Comparison of ENCODE assay signal across 11 cellular contexts in the genomic region with DNA sequence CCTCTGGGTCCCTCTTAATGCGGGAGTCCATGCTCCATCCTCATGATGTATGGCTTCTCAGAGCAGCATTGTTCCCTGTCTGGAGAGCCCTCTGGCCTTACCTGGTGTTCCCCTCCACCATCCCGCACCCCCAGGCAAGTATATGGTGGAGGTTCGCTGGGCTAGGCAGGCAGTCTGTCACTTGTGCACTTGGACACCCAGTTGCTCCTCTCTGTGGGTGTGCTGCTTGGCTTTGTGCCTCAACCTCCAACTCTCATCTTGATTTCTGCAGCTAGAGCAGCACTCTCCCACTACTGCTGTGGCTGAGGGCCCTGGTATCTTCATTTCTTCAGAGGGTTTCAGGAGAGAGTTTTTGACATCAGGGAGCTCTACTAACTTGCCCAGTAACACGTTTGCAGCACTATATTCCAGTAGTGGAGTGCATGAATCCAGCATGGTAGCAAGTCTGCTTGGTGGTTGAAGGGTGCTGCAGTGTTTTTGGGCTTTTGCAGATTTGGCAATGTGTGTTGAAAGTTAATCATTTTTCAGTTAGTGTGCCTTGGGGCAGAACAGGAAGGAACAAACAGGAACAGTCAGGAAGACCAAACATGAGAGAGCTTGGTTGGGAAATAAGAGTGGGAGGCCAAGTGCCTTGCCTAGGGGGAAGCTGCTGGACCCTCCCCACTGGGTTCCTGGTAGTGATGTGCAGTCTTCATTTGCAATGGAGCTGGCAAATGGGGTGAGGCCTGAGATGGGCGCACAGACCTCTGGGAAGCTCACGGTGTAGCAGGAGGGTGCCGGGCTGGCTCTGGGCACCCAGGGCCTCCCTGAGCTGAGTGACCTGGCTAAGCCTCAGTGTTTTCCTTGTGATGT. TPM values are rescaled to one million over a fixed set of nuclear protein-coding genes. Genes with fewer than 3 reads are reported as not detected.
A peak's percentile ranks its signal among the peaks of the same experiment; 100 is the strongest.
DNase-seq lines count a peak whose midpoint lies in the region; ATAC-seq and TF ChIP-seq lines count a peak whose summit lies in the region.
"Had no signal": no experiment of that assay in that cellular context is flagged by ENCODE, and none has a peak within 500 bp of the region (broad histone marks: within the 10 kb centered on the region; RNA-seq: fewer than 3 reads in every experiment).

No MANE protein-coding gene starts in this region.

- H3K4me1 Mint-ChIP-seq in activated naive CD8-positive, alpha-beta T cell treated with anti-CD3 and anti-CD28 coated beads, Interleukin-2, amount 50 U/mL, for 24 hours = peaks cover 98% of the 10 kb centered on the region

- WGBS in liver = 55% methylated on average over 7 of the region's 7 CpGs

- no peaks in the 10 kb centered on the region for H3K9me3 ChIP-seq in liver (ENCODE audit: control insufficient read depth in 4 of 4, low read length in 3 of 4)
- H3K9me3 ChIP-seq: psoas muscle had no signal

- H3K4me3 ChIP-seq in liver (ENCODE audit: low read depth in 1 of 3, low read length in 3 of 3) = no peak overlapping the region
- no peak overlapping the region for H3K4me3 ChIP-seq in H7 (ENCODE audit: insufficient read depth, low read depth, low read length)
- H3K4me3 ChIP-seq: psoas muscle had no signal

- TF ChIP-seq CTCF in liver (IDR thresholded peaks at IDR 0.05; ENCODE audit: low read depth, low read length, missing input control) = no peak

- peaks cover 18 to 61% (median 45%) of the 10 kb centered on the region in 4 donors for H3K4me1 ChIP-seq in liver (ENCODE audit: control insufficient read depth in 4 of 4, insufficient read depth in 4 of 4, low read length in 3 of 4)

- CTCF ChIA-PET in HEK293T (lab: Yijun Ruan, JAX) = no interaction called here

- DNase-seq in AML-193 (lab: John Stamatoyannopoulos, UW) (peak; percentile 94), Kasumi-1 (lab: John Stamatoyannopoulos, UW) (peak; percentile 93 to 96), RKO (ENCODE audit: low spot score) (no peak), HEK293T (ENCODE audit: extremely low spot score) (no peak), H7 (no peak)
- DNase-seq in activated naive CD8-positive, alpha-beta T cell treated with anti-CD3 and anti-CD28 coated beads, Interleukin-2, amount 50 U/mL, for 24 hours = no peak
- DNase-seq: NCI-H510A, psoas muscle had no signal

- H3K36me3 Mint-ChIP-seq in activated naive CD8-positive, alpha-beta T cell treated with anti-CD3 and anti-CD28 coated beads, Interleukin-2, amount 50 U/mL, for 24 hours (ENCODE audit: low read depth) = peaks cover 67% of the 10 kb centered on the region

- peak overlapping the region; percentile 79 to 95 for H3K27ac ChIP-seq in liver (ENCODE audit: low read depth in 1 of 2, low read length in 2 of 2)
- H3K27ac ChIP-seq: psoas muscle had no signal

- H3K27me3 ChIP-seq in liver (ENCODE audit: control insufficient read depth in 4 of 4, insufficient read depth in 4 of 4, low read length in 3 of 4) (no peaks in the 10 kb centered on the region), H7 (ENCODE audit: control insufficient read depth, insufficient read depth, low read length) (no peaks in the 10 kb centered on the region)

- POLR2A ChIA-PET in HEK293T (lab: Yijun Ruan, JAX) = no interaction called here

- H3K4me3 Mint-ChIP-seq in activated naive CD8-positive, alpha-beta T cell treated with anti-CD3 and anti-CD28 coated beads, Interleukin-2, amount 50 U/mL, for 24 hours = no peak overlapping the region

- peak overlapping the region; percentile 69 for H3K27ac Mint-ChIP-seq in activated naive CD8-positive, alpha-beta T cell treated with anti-CD3 and anti-CD28 coated beads, Interleukin-2, amount 50 U/mL, for 24 hours

- TF ChIP-seq RAD21 in liver (IDR thresholded peaks at IDR 0.05) = peak in 1 of 2 donors; percentile 47

- peaks cover 2% of the 10 kb centered on the region for H3K9me3 Mint-ChIP-seq in activated naive CD8-positive, alpha-beta T cell treated with anti-CD3 and anti-CD28 coated beads, Interleukin-2, amount 50 U/mL, for 24 hours

- no peak for ATAC-seq in activated naive CD8-positive, alpha-beta T cell treated with anti-CD3 and anti-CD28 coated beads, Interleukin-2, amount 50 U/mL, for 24 hours
- no peak for ATAC-seq in HG03196 (IDR thresholded peaks at IDR 0.05; ENCODE audit: unreplicated experiment)
- ATAC-seq: esophagus mucosa had no signal

- H3K27me3 Mint-ChIP-seq in activated naive CD8-positive, alpha-beta T cell treated with anti-CD3 and anti-CD28 coated beads, Interleukin-2, amount 50 U/mL, for 24 hours = no peaks in the 10 kb centered on the region

- H3K36me3 ChIP-seq in liver (ENCODE audit: control insufficient read depth in 4 of 4, insufficient read depth in 3 of 4, low read depth in 1 of 4, low read length in 3 of 4) = peaks cover 0 to 2% (median 0%) of the 10 kb centered on the region in 4 donors
- peaks cover 2% of the 10 kb centered on the region for H3K36me3 ChIP-seq in H7 (replicated peaks; ENCODE audit: control insufficient read depth, insufficient read depth, low read length)

- H3K9ac ChIP-seq in liver (ENCODE audit: low read depth in 1 of 2, low read length in 2 of 2) = no peak overlapping the region

TF ChIP-seq in liver, 16 proteins besides CTCF, POLR2A, EP300 and RAD21 (continues in another document):
- TF ChIP-seq HNF4A (conservative IDR thresholded peaks at IDR 0.05) (peak; percentile 55 to 68), YY1 (IDR thresholded peaks at IDR 0.05) (peak; percentile 92), JUND (IDR thresholded peaks at IDR 0.05) (peak in 1 of 2 donors; percentile 42), FOXA2 (IDR thresholded peaks at IDR 0.05) (no peak), SP1 (IDR thresholded peaks at IDR 0.05) (peak; percentile 85), MAX (IDR thresholded peaks at IDR 0.05) (peak; percentile 93), ZBTB33 (IDR thresholded peaks at IDR 0.05) (peak; percentile 51), GABPA (IDR thresholded peaks at IDR 0.05 in 1 of 2, conservative IDR thresholded peaks at IDR 0.05 in 1 of 2) (peak in 1 of 2 donors; percentile 62), EGR1 (IDR thresholded peaks at IDR 0.05; ENCODE audit: low read depth in 2 of 2) (peak; percentile 81 to 95)
- TF ChIP-seq, protein P1, sequence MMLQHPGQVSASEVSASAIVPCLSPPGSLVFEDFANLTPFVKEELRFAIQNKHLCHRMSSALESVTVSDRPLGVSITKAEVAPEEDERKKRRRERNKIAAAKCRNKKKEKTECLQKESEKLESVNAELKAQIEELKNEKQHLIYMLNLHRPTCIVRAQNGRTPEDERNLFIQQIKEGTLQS (IDR thresholded peaks at IDR 0.05) = no peak

TF ChIP-seq in HEK293T, 16 proteins besides CTCF, POLR2A, EP300 and RAD21:
- TF ChIP-seq L3MBTL2 (conservative IDR thresholded peaks at IDR 0.05) = no peak
- TF ChIP-seq ARNT (IDR thresholded peaks at IDR 0.05) = no peak
- no peak for TF ChIP-seq CTBP1 (IDR thresholded peaks at IDR 0.05; ENCODE audit: borderline replicate concordance)
- TF ChIP-seq SP1 (IDR thresholded peaks at IDR 0.05) = no peak
- TF ChIP-seq FOXM1 (IDR thresholded peaks at IDR 0.05; ENCODE audit: borderline replicate concordance) = no peak
- no peak for TF ChIP-seq BHLHE40 (IDR thresholded peaks at IDR 0.05; ENCODE audit: borderline replicate concordance)
- TF ChIP-seq HDGF (IDR thresholded peaks at IDR 0.05; ENCODE audit: borderline replicate concordance) = no peak
- no peak for TF ChIP-seq ELF4 (IDR thresholded peaks at IDR 0.05)
- no peak for TF ChIP-seq PKNOX1 (IDR thresholded peaks at IDR 0.05)

RNA-seq across cellular contexts. Expression of gene TSPAN14, which starts 37.4 kb away (rescaled TPM):
- total RNA-seq in liver = 10 to 100 TPM; 27.0 to 36.8 TPM
- 10 to 100 TPM; 19.9 to 27.6 TPM for polyA plus RNA-seq in liver
- 36.3 and 37.6 TPM in 2 replicates for total RNA-seq in H7 (2014; rRNA removed; shearing (Covaris generic))

RNA-seq across cellular contexts. Expression of gene SH2D4B, which starts 46.2 kb away (rescaled TPM):
- under 1 TPM in 1 of 2 donors, not detected in 1; 0.19 TPM for total RNA-seq in liver
- not detected for polyA plus RNA-seq in liver
- not detected in 2 replicates for total RNA-seq in H7 (2014; rRNA removed; shearing (Covaris generic))
- total RNA-seq: psoas muscle had no signal

Comparison
In these comparisons a context has a peak if more than half of its experiments do, and no peak if none do; other contexts are left out.
1. DNase-seq: peak in AML-193 (2 of 2) and Kasumi-1 (2 of 2); none in activated naive CD8-positive, alpha-beta T cell treated with anti-CD3 and anti-CD28 coated beads, Interleukin-2, amount 50 U/mL, for 24 hours (single experiment), RKO (single experiment), HEK293T (single experiment) and H7 (single experiment).